In genomic region chr4:48481581-48481980, GRCh38 we compare ENCODE assay signal across 1 cellular context.
TF ChIP-seq lines count a peak whose summit lies in the region.

No MANE protein-coding gene starts in this region.

TF ChIP-seq in K562, 482 proteins besides CTCF, POLR2A, EP300 and RAD21 (continued from another document):
- TF ChIP-seq, protein P1, sequence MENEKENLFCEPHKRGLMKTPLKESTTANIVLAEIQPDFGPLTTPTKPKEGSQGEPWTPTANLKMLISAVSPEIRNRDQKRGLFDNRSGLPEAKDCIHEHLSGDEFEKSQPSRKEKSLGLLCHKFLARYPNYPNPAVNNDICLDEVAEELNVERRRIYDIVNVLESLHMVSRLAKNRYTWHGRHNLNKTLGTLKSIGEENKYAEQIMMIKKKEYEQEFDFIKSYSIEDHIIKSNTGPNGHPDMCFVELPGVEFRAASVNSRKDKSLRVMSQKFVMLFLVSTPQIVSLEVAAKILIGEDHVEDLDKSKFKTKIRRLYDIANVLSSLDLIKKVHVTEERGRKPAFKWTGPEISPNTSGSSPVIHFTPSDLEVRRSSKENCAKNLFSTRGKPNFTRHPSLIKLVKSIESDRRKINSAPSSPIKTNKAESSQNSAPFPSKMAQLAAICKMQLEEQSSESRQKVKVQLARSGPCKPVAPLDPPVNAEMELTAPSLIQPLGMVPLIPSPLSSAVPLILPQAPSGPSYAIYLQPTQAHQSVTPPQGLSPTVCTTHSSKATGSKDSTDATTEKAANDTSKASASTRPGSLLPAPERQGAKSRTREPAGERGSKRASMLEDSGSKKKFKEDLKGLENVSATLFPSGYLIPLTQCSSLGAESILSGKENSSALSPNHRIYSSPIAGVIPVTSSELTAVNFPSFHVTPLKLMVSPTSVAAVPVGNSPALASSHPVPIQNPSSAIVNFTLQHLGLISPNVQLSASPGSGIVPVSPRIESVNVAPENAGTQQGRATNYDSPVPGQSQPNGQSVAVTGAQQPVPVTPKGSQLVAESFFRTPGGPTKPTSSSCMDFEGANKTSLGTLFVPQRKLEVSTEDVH (IDR thresholded peaks at IDR 0.05; ENCODE audit: low read depth, partially characterized antibody): no peak
- TF ChIP-seq CBFA2T2 (conservative IDR thresholded peaks at IDR 0.05) (peak; percentile 71), NFYB (IDR thresholded peaks at IDR 0.05; ENCODE audit: extremely low read depth, insufficient read length) (no peak), PPARD (CRISPR knock-in tag; IDR thresholded peaks at IDR 0.05) (no peak), CBX1 (IDR thresholded peaks at IDR 0.05; ENCODE audit: low read depth) (no peak), IFI16 (CRISPR knock-in tag; IDR thresholded peaks at IDR 0.05) (no peak), NFE2 (IDR thresholded peaks at IDR 0.05; ENCODE audit: low read depth) (peak; percentile 24; the same call in 1 of the 2 replicates), GTF2F1 (IDR thresholded peaks at IDR 0.05; ENCODE audit: low read depth, low read length) (no peak), KLF10 (CRISPR knock-in tag; IDR thresholded peaks at IDR 0.05) (no peak), BHLHE40 (IDR thresholded peaks at IDR 0.05; ENCODE audit: low read length) (peak; percentile 40; the same call in 1 of the 2 replicates), L3MBTL2 (IDR thresholded peaks at IDR 0.05) (peak; percentile 32; the same call in 1 of the 2 replicates), NUFIP1 (IDR thresholded peaks at IDR 0.05; ENCODE audit: partially characterized antibody) (no peak), NCOA6 (IDR thresholded peaks at IDR 0.05) (no peak), ZFPM2 (CRISPR knock-in tag; IDR thresholded peaks at IDR 0.05) (no peak), BCOR (IDR thresholded peaks at IDR 0.05) (peak; percentile 29; the same call in 1 of the 2 replicates), MCM2 (IDR thresholded peaks at IDR 0.05; ENCODE audit: low read depth) (no peak), PREB (CRISPR knock-in tag; IDR thresholded peaks at IDR 0.05) (no peak), ZNF263 (CRISPR knock-in tag; IDR thresholded peaks at IDR 0.05; ENCODE audit: borderline replicate concordance) (no peak), GTF2E2 (tag; IDR thresholded peaks at IDR 0.05) (no peak), DNMT1 (IDR thresholded peaks at IDR 0.05) (no peak), KLF16 (IDR thresholded peaks at IDR 0.05) (peak; percentile 20; the same call in 1 of the 2 replicates), TARDBP (IDR thresholded peaks at IDR 0.05) (no peak), ZNF830 (CRISPR knock-in tag; IDR thresholded peaks at IDR 0.05) (no peak), RBBP5 (IDR thresholded peaks at IDR 0.05; ENCODE audit: borderline replicate concordance, insufficient read depth, low read length, poor library complexity, severe bottlenecking) (no peak), SAP30 (IDR thresholded peaks at IDR 0.05; ENCODE audit: borderline replicate concordance, insufficient read depth, low read depth, low read length, poor library complexity, severe bottlenecking) (no peak), SMARCC2 (IDR thresholded peaks at IDR 0.05; ENCODE audit: low read depth) (0 out of 2 replicates have a peak, but pooled peaks have one; percentile 34), ZNF668 (CRISPR knock-in tag; IDR thresholded peaks at IDR 0.05) (no peak), ARID2 (IDR thresholded peaks at IDR 0.05) (no peak), CBX2 (IDR thresholded peaks at IDR 0.05; ENCODE audit: insufficient read depth, low read length, poor library complexity, severe bottlenecking) (no peak), EP400 (IDR thresholded peaks at IDR 0.05) (no peak), YY1 (IDR thresholded peaks at IDR 0.05; ENCODE audit: borderline replicate concordance in 1 of 3, control insufficient read depth in 1 of 3, extremely low read depth in 1 of 3, insufficient read depth in 3 of 3, insufficient read length in 1 of 3, insufficient replicate concordance in 2 of 3, low read depth in 1 of 3, low read length in 2 of 3) (no peak), MTA2 (IDR thresholded peaks at IDR 0.05; ENCODE audit: low read depth) (0 out of 2 replicates have a peak, but pooled peaks have one; percentile 30), MTA3 (IDR thresholded peaks at IDR 0.05; ENCODE audit: borderline replicate concordance) (no peak), GATAD2A (IDR thresholded peaks at IDR 0.05) (0 out of 2 replicates have a peak, but pooled peaks have one; percentile 51), NFATC3 (IDR thresholded peaks at IDR 0.05) (no peak), SLC30A9 (CRISPR knock-in tag; IDR thresholded peaks at IDR 0.05) (no peak), ZNF143 (CRISPR knock-in tag; IDR thresholded peaks at IDR 0.05) (no peak), HNRNPL (IDR thresholded peaks at IDR 0.05; ENCODE audit: low read depth, low read length) (no peak), HNRNPLL (IDR thresholded peaks at IDR 0.05; ENCODE audit: low read depth, low read length, poor library complexity, severe bottlenecking) (no peak)
- TF ChIP-seq, protein P2, sequence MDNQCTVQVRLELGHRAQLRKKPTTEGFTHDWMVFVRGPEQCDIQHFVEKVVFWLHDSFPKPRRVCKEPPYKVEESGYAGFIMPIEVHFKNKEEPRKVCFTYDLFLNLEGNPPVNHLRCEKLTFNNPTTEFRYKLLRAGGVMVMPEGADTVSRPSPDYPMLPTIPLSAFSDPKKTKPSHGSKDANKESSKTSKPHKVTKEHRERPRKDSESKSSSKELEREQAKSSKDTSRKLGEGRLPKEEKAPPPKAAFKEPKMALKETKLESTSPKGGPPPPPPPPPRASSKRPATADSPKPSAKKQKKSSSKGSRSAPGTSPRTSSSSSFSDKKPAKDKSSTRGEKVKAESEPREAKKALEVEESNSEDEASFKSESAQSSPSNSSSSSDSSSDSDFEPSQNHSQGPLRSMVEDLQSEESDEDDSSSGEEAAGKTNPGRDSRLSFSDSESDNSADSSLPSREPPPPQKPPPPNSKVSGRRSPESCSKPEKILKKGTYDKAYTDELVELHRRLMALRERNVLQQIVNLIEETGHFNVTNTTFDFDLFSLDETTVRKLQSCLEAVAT (IDR thresholded peaks at IDR 0.05): peak in 1 of 2 experiments; percentile 95; a peak in 2 of 4 replicates
- TF ChIP-seq, protein P3, sequence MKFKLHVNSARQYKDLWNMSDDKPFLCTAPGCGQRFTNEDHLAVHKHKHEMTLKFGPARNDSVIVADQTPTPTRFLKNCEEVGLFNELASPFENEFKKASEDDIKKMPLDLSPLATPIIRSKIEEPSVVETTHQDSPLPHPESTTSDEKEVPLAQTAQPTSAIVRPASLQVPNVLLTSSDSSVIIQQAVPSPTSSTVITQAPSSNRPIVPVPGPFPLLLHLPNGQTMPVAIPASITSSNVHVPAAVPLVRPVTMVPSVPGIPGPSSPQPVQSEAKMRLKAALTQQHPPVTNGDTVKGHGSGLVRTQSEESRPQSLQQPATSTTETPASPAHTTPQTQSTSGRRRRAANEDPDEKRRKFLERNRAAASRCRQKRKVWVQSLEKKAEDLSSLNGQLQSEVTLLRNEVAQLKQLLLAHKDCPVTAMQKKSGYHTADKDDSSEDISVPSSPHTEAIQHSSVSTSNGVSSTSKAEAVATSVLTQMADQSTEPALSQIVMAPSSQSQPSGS (CRISPR knock-in tag; IDR thresholded peaks at IDR 0.05): no peak
- TF ChIP-seq, protein P4, sequence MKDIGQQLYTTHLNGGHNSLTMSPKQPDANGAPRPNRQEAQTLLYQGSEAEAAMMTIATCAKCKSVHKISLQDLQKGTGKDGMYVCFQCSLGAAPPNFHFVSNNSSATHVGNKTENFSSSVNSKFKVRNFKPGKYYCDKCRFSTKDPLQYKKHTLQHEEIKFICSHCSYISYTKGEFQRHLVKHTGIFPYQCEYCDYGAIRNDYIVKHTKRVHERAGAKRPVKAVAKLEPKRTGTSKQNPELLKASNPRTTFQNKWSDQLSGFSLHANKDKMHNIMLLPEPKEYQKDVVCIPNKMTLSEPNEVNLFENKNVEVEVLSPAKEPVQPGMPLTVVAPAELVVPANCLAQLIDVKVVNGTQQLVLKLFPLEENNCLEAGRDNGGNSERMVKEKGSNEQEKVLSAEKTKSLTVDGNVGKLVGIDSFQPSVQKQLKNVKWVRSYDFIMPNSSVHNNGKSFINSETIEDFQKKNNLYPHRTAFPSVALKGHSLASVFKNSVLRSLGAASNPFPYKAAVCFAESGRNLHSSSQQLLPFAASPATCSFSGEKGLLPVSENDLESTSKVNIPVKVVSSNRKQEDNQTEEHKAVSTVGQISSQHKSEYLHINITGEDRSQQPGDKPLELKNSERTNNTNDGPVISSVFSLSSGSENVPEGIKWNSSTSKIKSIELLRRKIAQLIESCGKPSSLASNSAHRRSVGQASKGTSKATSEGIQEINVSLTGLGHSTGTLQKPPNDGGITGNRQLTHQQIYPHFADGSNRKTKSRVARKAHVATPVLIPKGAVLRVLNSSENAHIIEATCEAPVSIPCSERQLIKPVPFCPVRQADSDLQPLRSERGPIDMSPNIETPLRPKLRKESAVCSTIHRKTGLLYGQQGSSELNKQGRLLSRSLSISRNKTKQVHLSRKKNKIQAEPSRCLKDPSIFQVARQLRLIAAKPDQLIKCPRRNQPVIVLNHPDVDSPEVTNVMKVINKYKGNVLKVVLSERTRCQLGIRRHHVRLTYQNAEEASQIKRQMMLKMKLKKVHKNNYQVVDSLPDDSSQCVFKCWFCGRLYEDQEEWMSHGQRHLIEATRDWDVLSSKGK (CRISPR knock-in tag; IDR thresholded peaks at IDR 0.05): no peak
